Comparison of ENCODE assay signal across 2 cellular contexts in genomic region chr7:98754041-98754479, GRCh38.
TF ChIP-seq lines count a peak whose summit lies in the region.

No MANE protein-coding gene starts in this region.

TF ChIP-seq in GM23338, 12 proteins besides CTCF, POLR2A, EP300 and RAD21:
- no peak for TF ChIP-seq ZNF114 (CRISPR knock-in tag; IDR thresholded peaks at IDR 0.05)
- no peak for TF ChIP-seq ZNF462 (CRISPR knock-in tag; IDR thresholded peaks at IDR 0.05)
- TF ChIP-seq ETS1 (IDR thresholded peaks at IDR 0.05), result no peak
- TF ChIP-seq POLR2AphosphoS5 (IDR thresholded peaks at IDR 0.05; ENCODE audit: low read depth), result no peak
- TF ChIP-seq JUNB (IDR thresholded peaks at IDR 0.05; ENCODE audit: unreplicated experiment), result no peak
- TF ChIP-seq EZH2phosphoT487 (IDR thresholded peaks at IDR 0.05; ENCODE audit: unreplicated experiment), result no peak
- no peak for TF ChIP-seq REST (IDR thresholded peaks at IDR 0.05; ENCODE audit: unreplicated experiment)
- TF ChIP-seq EZH2 (IDR thresholded peaks at IDR 0.05; ENCODE audit: low read depth, unreplicated experiment), result no peak
- no peak for TF ChIP-seq CREB1 (CRISPR knock-in tag; IDR thresholded peaks at IDR 0.05; ENCODE audit: low read depth)
- TF ChIP-seq ZNF331 (CRISPR knock-in tag; IDR thresholded peaks at IDR 0.05; ENCODE audit: low read depth), result no peak
- no peak for TF ChIP-seq NANOG (IDR thresholded peaks at IDR 0.05; ENCODE audit: borderline replicate concordance)
- TF ChIP-seq STAT1 (IDR thresholded peaks at IDR 0.05; ENCODE audit: unreplicated experiment), result no peak
TF ChIP-seq in GM23338: peak in this region for 0.

TF ChIP-seq in H1, 55 proteins besides CTCF, POLR2A, EP300 and RAD21:
- 0 out of 2 replicates have a peak, but pooled peaks have one; percentile 18 for TF ChIP-seq SP1 (IDR thresholded peaks at IDR 0.05; ENCODE audit: low read depth, low read length)
- 0 out of 2 replicates have a peak, but pooled peaks have one; percentile 14 for TF ChIP-seq SRF (IDR thresholded peaks at IDR 0.05; ENCODE audit: low read depth, low read length)
- no peak for TF ChIP-seq CBX8 (IDR thresholded peaks at IDR 0.05; ENCODE audit: borderline replicate concordance, low read depth, low read length)
- TF ChIP-seq SIN3A (conservative IDR thresholded peaks at IDR 0.05 in 1 of 2, IDR thresholded peaks at IDR 0.05 in 1 of 2; ENCODE audit: low read depth in 1 of 2, low read length in 2 of 2), result peak; percentile 71 to 75; a peak in 1 of 4 replicates
- no peak for TF ChIP-seq ATF3 (IDR thresholded peaks at IDR 0.05; ENCODE audit: insufficient read depth, low read depth, low read length)
